25 cellular contexts compared by ENCODE assay signal in genomic region chr19:38064661-38065425, GRCh38.
"Had no signal": no experiment of that assay in that cellular context is flagged by ENCODE, and none has a peak within 500 bp of the region (broad histone marks: within the 10 kb centered on the region; RNA-seq: fewer than 3 reads in every experiment).

No MANE protein-coding gene starts in this region.

- H3K36me3 Mint-ChIP-seq: immature natural killer cell had no signal

- DNase-seq: esophagus squamous epithelium; foreskin fibroblast; glutamatergic neuron; immature natural killer cell; left cardiac atrium; left ventricle myocardium inferior; lower lobe of right lung; midbrain; occipital lobe; psoas muscle; retina; spleen; stimulated activated CD4-positive, alpha-beta T cell treated with anti-CD3 and anti-CD28 coated beads, Interleukin-15, amount 100 ng/mL, for 24 hours; stimulated activated CD4-positive, alpha-beta T cell treated with anti-CD3 and anti-CD28 coated beads, Interleukin-1b, Interleukin-23, amount 100 ng/mL, for 48 hours; stimulated activated CD4-positive, alpha-beta T cell treated with anti-CD3 and anti-CD28 coated beads, Interleukin-4, amount 100 ng/mL, for 24 hours; upper lobe of right lung had no signal

- H3K27ac Mint-ChIP-seq: dendritic cell treated with granulocyte-macrophage colony-stimulating factor and Interleukin-4, amounts not matched to agents 40 ng/mL and 50 ng/mL, for 4 days; immature natural killer cell; stimulated activated naive CD8-positive, alpha-beta T cell treated with anti-CD3 and anti-CD28 coated beads, Interleukin-15, Interleukin-2, amounts not matched to agents 100 ng/mL and 50 ng/mL, for 24 hours had no signal

- H3K27me3 ChIP-seq: esophagus squamous epithelium, gastroesophageal sphincter, spleen, tibial nerve, upper lobe of right lung, vagina had no signal

- H3K4me1 ChIP-seq: esophagus squamous epithelium, left ventricle myocardium inferior had no signal

- H3K36me3 ChIP-seq: gastroesophageal sphincter, left ventricle myocardium inferior, lower lobe of right lung, tibial nerve, upper lobe of right lung, vagina had no signal

- H3K4me3 ChIP-seq: esophagus squamous epithelium, gastroesophageal sphincter, left ventricle myocardium inferior, lower lobe of right lung, psoas muscle, spleen, tibial nerve, upper lobe of right lung, vagina had no signal

- FAIRE-seq: keratinocyte had no signal

- ATAC-seq: gastroesophageal sphincter; left cardiac atrium; lower lobe of right lung; psoas muscle; stimulated activated memory B cell treated with anti-CD40 and anti-IgM and Interleukin-4, amounts not matched to agents 10 μg/mL and 1 μg/mL and 100 μg/mL, for 72 hours; upper lobe of right lung had no signal

- H3K4me3 Mint-ChIP-seq: dendritic cell treated with granulocyte-macrophage colony-stimulating factor and Interleukin-4, amounts not matched to agents 40 ng/mL and 50 ng/mL, for 4 days; immature natural killer cell; memory B cell; nephron; stimulated activated memory B cell treated with anti-CD40 and anti-IgM and Interleukin-4, amounts not matched to agents 10 μg/mL and 1 μg/mL and 100 μg/mL, for 72 hours; stimulated activated naive CD8-positive, alpha-beta T cell treated with anti-CD3 and anti-CD28 coated beads, Interleukin-15, Interleukin-2, amounts not matched to agents 100 ng/mL and 50 ng/mL, for 24 hours had no signal

- H3K27ac ChIP-seq: esophagus squamous epithelium, gastroesophageal sphincter, left ventricle myocardium inferior, lower lobe of right lung, psoas muscle, spleen, tibial nerve, upper lobe of right lung, vagina had no signal

- H3K9me3 Mint-ChIP-seq: dendritic cell treated with granulocyte-macrophage colony-stimulating factor and Interleukin-4, amounts not matched to agents 40 ng/mL and 50 ng/mL, for 4 days; immature natural killer cell; memory B cell; nephron; stimulated activated memory B cell treated with anti-CD40 and anti-IgM and Interleukin-4, amounts not matched to agents 10 μg/mL and 1 μg/mL and 100 μg/mL, for 72 hours; stimulated activated naive CD8-positive, alpha-beta T cell treated with anti-CD3 and anti-CD28 coated beads, Interleukin-15, Interleukin-2, amounts not matched to agents 100 ng/mL and 50 ng/mL, for 24 hours had no signal

- H3K9me3 ChIP-seq: esophagus squamous epithelium, gastroesophageal sphincter, left ventricle myocardium inferior, lower lobe of right lung, psoas muscle, spleen, tibial nerve, upper lobe of right lung, vagina had no signal

- H3K27me3 Mint-ChIP-seq: dendritic cell treated with granulocyte-macrophage colony-stimulating factor and Interleukin-4, amounts not matched to agents 40 ng/mL and 50 ng/mL, for 4 days; memory B cell; stimulated activated memory B cell treated with anti-CD40 and anti-IgM and Interleukin-4, amounts not matched to agents 10 μg/mL and 1 μg/mL and 100 μg/mL, for 72 hours; stimulated activated naive CD8-positive, alpha-beta T cell treated with anti-CD3 and anti-CD28 coated beads, Interleukin-15, Interleukin-2, amounts not matched to agents 100 ng/mL and 50 ng/mL, for 24 hours had no signal
